ENCODE assay signal across 16 cellular contexts in the genomic region with DNA sequence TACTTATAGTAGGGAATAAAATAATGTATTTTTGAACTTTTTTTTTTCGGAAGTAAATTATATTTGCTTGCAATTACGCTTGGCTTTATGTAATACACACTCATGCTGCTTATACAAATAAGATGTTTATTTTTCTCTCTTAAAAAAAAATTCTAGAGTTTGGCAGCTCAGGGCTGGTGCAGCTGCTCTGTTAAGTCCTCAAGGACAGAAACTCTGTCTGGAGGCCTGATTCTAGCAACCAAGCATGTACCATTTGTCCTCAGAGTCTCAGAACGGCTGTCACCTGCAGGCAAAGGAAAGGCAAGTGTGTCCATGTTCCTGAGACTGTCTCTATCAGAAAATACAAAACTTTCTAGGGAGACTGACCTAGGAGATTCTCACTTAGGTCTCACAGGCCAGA. TPM values are rescaled to one million over a fixed set of nuclear protein-coding genes. Genes with fewer than 3 reads are reported as not detected.
DNase-seq lines count a peak whose midpoint lies in the region; ATAC-seq and TF ChIP-seq lines count a peak whose summit lies in the region.
"Had no signal": no experiment of that assay in that cellular context is flagged by ENCODE, and none has a peak within 500 bp of the region (broad histone marks: within the 10 kb centered on the region; RNA-seq: fewer than 3 reads in every experiment).

No MANE protein-coding gene starts in this region.

- H3K36me3 ChIP-seq in body of pancreas (replicated peaks in 1 of 2; ENCODE audit: insufficient read depth in 1 of 2, low read depth in 2 of 2) (no peaks in the 10 kb centered on the region), mucosa of descending colon (ENCODE audit: low read depth) (no peaks in the 10 kb centered on the region)
- H3K36me3 ChIP-seq: BLaER1, HAP-1 had no signal

- intact Hi-C loops in body of pancreas (cut with DNase I), result no loop called here
- intact Hi-C loops in mucosa of descending colon (cut with DNase I, micrococcal nuclease), result no loop called here

- H3K27ac ChIP-seq in body of pancreas, result no peak overlapping the region
- H3K27ac ChIP-seq: 22Rv1, BLaER1 had no signal

- 36 to 39% methylated on average over 3 of the region's 3 CpGs for WGBS in body of pancreas, 2 donors

- no peaks in the 10 kb centered on the region for H3K9me3 ChIP-seq in body of pancreas
- H3K9me3 ChIP-seq in mucosa of descending colon, result no peaks in the 10 kb centered on the region
- H3K9me3 ChIP-seq: BLaER1, HAP-1 had no signal

- H3K4me3 ChIP-seq in body of pancreas (no peak overlapping the region), mucosa of descending colon (no peak overlapping the region)
- H3K4me3 ChIP-seq: BLaER1, HAP-1 had no signal

- ATAC-seq in body of pancreas (peak; percentile 35), mucosa of descending colon (no peak)
- ATAC-seq: HepG2 had no signal

- TF ChIP-seq CTCF in body of pancreas (IDR thresholded peaks at IDR 0.05) (no peak), mucosa of descending colon (IDR thresholded peaks at IDR 0.05) (no peak)

- H3K4me1 ChIP-seq in body of pancreas (peaks cover 6% of the 10 kb centered on the region), mucosa of descending colon (ENCODE audit: low read depth) (no peaks in the 10 kb centered on the region)
- H3K4me1 ChIP-seq: BLaER1, HAP-1 had no signal

- H3K27me3 ChIP-seq in body of pancreas, result no peaks in the 10 kb centered on the region
- H3K27me3 ChIP-seq: BLaER1 had no signal

- TF ChIP-seq POLR2A in body of pancreas (IDR thresholded peaks at IDR 0.05), result no peak

- DNase-seq in NCI-H1417 (lab: John Stamatoyannopoulos, UW) (peak in 2 of 3 experiments; percentile 42 to 80), NCI-H1417 treated with DMSO at 0.1 percent for 48 hours (lab: John Stamatoyannopoulos, UW) (no peak), NCI-H1092 (lab: John Stamatoyannopoulos, UW) (peak; percentile 44), NCI-H69 (lab: John Stamatoyannopoulos, UW) (peak; percentile 38), body of pancreas (peak in 3 of 4 donors; percentile 14 to 25 (median 21)), H4 (ENCODE audit: low spot score) (no peak), NCI-H510A (lab: John Stamatoyannopoulos, UW) (no peak), mucosa of descending colon (no peak)
- DNase-seq: AML-193, DMS79, GOT3 had no signal

RNA-seq across cellular contexts. Expression of a gene that starts 23.2 kb away (rescaled TPM):
- total RNA-seq in body of pancreas, result not detected
- total RNA-seq in H4 (2014; rRNA removed; shearing (Covaris generic)), result not detected in 2 replicates
- total RNA-seq in mucosa of descending colon, result not detected
- total RNA-seq: A673, HepG2 had no signal

RNA-seq across cellular contexts. Expression of a gene that starts 26.1 kb away (rescaled TPM):
- total RNA-seq in body of pancreas (under 1 TPM in 1 of 2 donors, not detected in 1; 0.66 TPM), mucosa of descending colon (10 to 100 TPM; 14.5 to 61.9 (median 35.8) TPM)
- total RNA-seq in H4 (2014; rRNA removed; shearing (Covaris generic)), result not detected in 2 replicates
- total RNA-seq: A673, HepG2 had no signal

Comparison
In these comparisons a context has a peak if more than half of its experiments do, and no peak if none do; other contexts are left out.
1. DNase-seq: peak in NCI-H1417 (2 of 3), NCI-H1092 (single experiment), NCI-H69 (single experiment) and body of pancreas (3 of 4); none in NCI-H1417 treated with DMSO at 0.1 percent for 48 hours (single experiment), H4 (single experiment), NCI-H510A (single experiment) and mucosa of descending colon (0 of 3).
2. RNA of a gene that starts 26.1 kb away (total RNA-seq): 14.5 to 61.9 TPM in mucosa of descending colon; 0.66 TPM in body of pancreas and not detected in H4; every median in the first group is over 4 times any median in the second.